Comparison of ENCODE assay signal across 19 cellular contexts in genomic region chr20:24632581-24632980, GRCh38.
DNase-seq lines count a peak whose midpoint lies in the region; ATAC-seq and TF ChIP-seq lines count a peak whose summit lies in the region.
"Had no signal": no experiment of that assay in that cellular context is flagged by ENCODE, and none has a peak within 500 bp of the region (broad histone marks: within the 10 kb centered on the region; RNA-seq: fewer than 3 reads in every experiment).

No MANE protein-coding gene starts in this region.

- peak; percentile 69 for DNase-seq in NCI-H2171 treated with DMSO at 0.1 percent for 48 hours (lab: John Stamatoyannopoulos, UW)
- DNase-seq in NCI-H2171 (lab: John Stamatoyannopoulos, UW): no peak
- DNase-seq in H4 (ENCODE audit: low spot score): peak; percentile 64
- peak; percentile 49 for DNase-seq in SK-N-DZ (ENCODE audit: low spot score)
- DNase-seq in neural progenitor cell (ENCODE audit: low spot score): peak; percentile 17
- DNase-seq in NCI-H2029 treated with DMSO at 0.1 percent for 48 hours (lab: John Stamatoyannopoulos, UW): no peak
- DNase-seq in activated T-cell treated with anti-CD3 and anti-CD28 coated beads, Interleukin-2, amount 50 U/mL, for 4 hours: no peak
- DNase-seq: Caco-2; CD4-positive, CD25-positive, alpha-beta regulatory T cell; DMS53; NCI-H226; NCI-H526 treated with DMSO at 0.1 percent for 48 hours; PC-3; RPMI8226; SHP77 treated with DMSO at 0.1 percent for 48 hours; T-helper 1 cell had no signal

- peaks cover 32% of the 10 kb centered on the region for H3K4me1 Mint-ChIP-seq in neural progenitor cell
- peaks cover 4% of the 10 kb centered on the region for H3K4me1 Mint-ChIP-seq in activated T-cell treated with anti-CD3 and anti-CD28 coated beads, Interleukin-2, amount 50 U/mL, for 4 hours (ENCODE audit: low read depth)

- H3K9me3 Mint-ChIP-seq in neural progenitor cell: peaks cover under 1% of the 10 kb centered on the region
- no peaks in the 10 kb centered on the region for H3K9me3 Mint-ChIP-seq in activated T-cell treated with anti-CD3 and anti-CD28 coated beads, Interleukin-2, amount 50 U/mL, for 4 hours
- H3K9me3 Mint-ChIP-seq: CD4-positive, CD25-positive, alpha-beta regulatory T cell had no signal

- no peak overlapping the region for H3K27ac ChIP-seq in neural progenitor cell
- H3K27ac ChIP-seq: 22Rv1 had no signal

- no peaks in the 10 kb centered on the region for H3K27me3 ChIP-seq in neural progenitor cell

- no peaks in the 10 kb centered on the region for H3K36me3 ChIP-seq in neural progenitor cell

- peaks cover 2% of the 10 kb centered on the region for H3K27me3 Mint-ChIP-seq in neural progenitor cell (ENCODE audit: insufficient read depth, low read depth)
- peaks cover 6% of the 10 kb centered on the region for H3K27me3 Mint-ChIP-seq in activated T-cell treated with anti-CD3 and anti-CD28 coated beads, Interleukin-2, amount 50 U/mL, for 4 hours (ENCODE audit: low read depth)
- H3K27me3 Mint-ChIP-seq: B cell; CD4-positive, CD25-positive, alpha-beta regulatory T cell had no signal

- no peak overlapping the region for H3K4me3 ChIP-seq in neural progenitor cell

- peaks cover 4% of the 10 kb centered on the region for H3F3A ChIP-seq in neural progenitor cell (ENCODE audit: low read depth)

- ATAC-seq in HG03571 (IDR thresholded peaks at IDR 0.05; ENCODE audit: unreplicated experiment): no peak
- no peak for ATAC-seq in activated T-cell treated with anti-CD3 and anti-CD28 coated beads, Interleukin-2, amount 50 U/mL, for 4 hours
- ATAC-seq: PC-3 had no signal

- no peak overlapping the region for H3K9ac ChIP-seq in neural progenitor cell

- H3K4me2 ChIP-seq in neural progenitor cell: no peak overlapping the region

- H2AFZ ChIP-seq in neural progenitor cell (replicated peaks): no peak overlapping the region

- no peak for TF ChIP-seq CTCF in neural progenitor cell (IDR thresholded peaks at IDR 0.05)

- no peak overlapping the region for H3K27ac Mint-ChIP-seq in neural progenitor cell
- H3K27ac Mint-ChIP-seq: B cell had no signal

- no peaks in the 10 kb centered on the region for H3K36me3 Mint-ChIP-seq in neural progenitor cell
- H3K36me3 Mint-ChIP-seq in activated T-cell treated with anti-CD3 and anti-CD28 coated beads, Interleukin-2, amount 50 U/mL, for 4 hours (ENCODE audit: insufficient read depth): no peaks in the 10 kb centered on the region
- H3K36me3 Mint-ChIP-seq: CD4-positive, CD25-positive, alpha-beta regulatory T cell had no signal

- no peaks in the 10 kb centered on the region for H3K4me1 ChIP-seq in neural progenitor cell
- H3K4me1 ChIP-seq: Caco-2 had no signal

- no peak overlapping the region for H3K4me3 Mint-ChIP-seq in neural progenitor cell
- H3K4me3 Mint-ChIP-seq in activated T-cell treated with anti-CD3 and anti-CD28 coated beads, Interleukin-2, amount 50 U/mL, for 4 hours: no peak overlapping the region
- H3K4me3 Mint-ChIP-seq: B cell; CD4-positive, CD25-positive, alpha-beta regulatory T cell had no signal

- no peaks in the 10 kb centered on the region for H4K20me1 ChIP-seq in neural progenitor cell (ENCODE audit: low read depth)

- H3K79me2 ChIP-seq in neural progenitor cell (ENCODE audit: low read depth): no peaks in the 10 kb centered on the region

- H3K9me3 ChIP-seq in neural progenitor cell (ENCODE audit: low read depth): no peaks in the 10 kb centered on the region
- H3K9me3 ChIP-seq: Caco-2 had no signal

Comparison
In these comparisons a context has a peak if more than half of its experiments do, and no peak if none do; other contexts are left out.
1. DNase-seq: peak in NCI-H2171 treated with DMSO at 0.1 percent for 48 hours (single experiment), H4 (single experiment), SK-N-DZ (single experiment) and neural progenitor cell (single experiment); none in NCI-H2171 (single experiment), NCI-H2029 treated with DMSO at 0.1 percent for 48 hours (single experiment) and activated T-cell treated with anti-CD3 and anti-CD28 coated beads, Interleukin-2, amount 50 U/mL, for 4 hours (single experiment).